13 cellular contexts compared by ENCODE assay signal in the genomic region with DNA sequence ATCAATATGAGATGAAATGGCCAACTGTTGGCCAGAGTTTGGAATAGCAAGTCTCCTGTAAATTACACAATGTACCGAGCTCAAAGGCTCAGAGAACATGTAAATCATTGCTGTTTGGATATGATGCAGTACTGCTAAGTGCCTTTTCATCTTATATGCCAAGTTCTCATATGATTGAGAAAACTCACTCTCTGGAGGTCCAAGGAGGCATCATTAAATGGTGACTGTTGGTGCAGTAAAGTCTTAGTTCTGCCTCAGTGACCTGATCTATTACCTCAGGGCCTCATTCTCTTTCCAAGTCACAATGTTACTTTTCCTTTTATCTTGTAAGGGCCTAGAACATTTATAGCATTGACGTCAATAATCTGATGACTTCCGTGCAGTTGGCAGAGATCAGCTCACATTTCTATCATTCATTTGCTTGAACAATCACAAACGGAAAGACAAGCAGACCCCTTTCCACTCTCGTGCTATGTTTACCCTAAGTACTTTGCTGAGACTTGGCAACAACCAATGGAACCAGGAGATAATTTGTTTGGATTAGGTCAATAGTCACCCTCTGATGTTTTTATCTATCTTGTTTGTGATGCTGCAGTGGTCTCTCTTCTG. TPM values are rescaled to one million over a fixed set of nuclear protein-coding genes. Genes with fewer than 3 reads are reported as not detected.
DNase-seq lines count a peak whose midpoint lies in the region; ATAC-seq and TF ChIP-seq lines count a peak whose summit lies in the region.
"Had no signal": no experiment of that assay in that cellular context is flagged by ENCODE, and none has a peak within 500 bp of the region (broad histone marks: within the 10 kb centered on the region; RNA-seq: fewer than 3 reads in every experiment).

No MANE protein-coding gene starts in this region.

- H3K4me1 ChIP-seq in right lobe of liver, result no peaks in the 10 kb centered on the region
- H3K4me1 ChIP-seq in upper lobe of left lung, result peaks cover 7 to 24% (median 17%) of the 10 kb centered on the region in 4 donors
- peaks cover 0 to 13% of the 10 kb centered on the region in 2 donors for H3K4me1 ChIP-seq in left lung

- CTCF ChIA-PET in activated CD8-positive, alpha-beta T cell treated with anti-CD3 and anti-CD28 coated beads, Interleukin-2, amount 10 ng/mL, durations not matched to agents 7 days and 5 days (lab: Charles Lee), result no interaction called here

- H3K4me3 ChIP-seq in right lobe of liver (no peak overlapping the region), upper lobe of left lung (no peak overlapping the region), left lung (no peak overlapping the region)
- H3K4me3 ChIP-seq: adrenal gland had no signal

- no peaks in the 10 kb centered on the region for H3K27me3 Mint-ChIP-seq in activated CD8-positive, alpha-beta T cell treated with anti-CD3 and anti-CD28 coated beads, Interleukin-2, amount 10 ng/mL, durations not matched to agents 7 days and 5 days (ENCODE audit: low read depth)
- H3K27me3 Mint-ChIP-seq: activated CD8-positive, alpha-beta memory T cell treated with anti-CD3 and anti-CD28 coated beads, Interleukin-2, amount 10 ng/mL, durations not matched to agents 7 days and 5 days had no signal

- H3K36me3 Mint-ChIP-seq in activated CD8-positive, alpha-beta T cell treated with anti-CD3 and anti-CD28 coated beads, Interleukin-2, amount 10 ng/mL, durations not matched to agents 7 days and 5 days (ENCODE audit: low read depth), result no peaks in the 10 kb centered on the region
- H3K36me3 Mint-ChIP-seq: activated CD8-positive, alpha-beta memory T cell treated with anti-CD3 and anti-CD28 coated beads, Interleukin-2, amount 10 ng/mL, durations not matched to agents 7 days and 5 days had no signal

- intact Hi-C loops in right lobe of liver (cut with DNase I), result no loop called here
- intact Hi-C loops in left lung (cut with DNase I), result no loop called here

- TF ChIP-seq CTCF in right lobe of liver (IDR thresholded peaks at IDR 0.05) (peak in 1 of 4 donors; percentile 5), upper lobe of left lung (IDR thresholded peaks at IDR 0.05) (peak in 3 of 6 experiments; percentile 9 to 42 (median 13)), left lung (IDR thresholded peaks at IDR 0.05) (no peak)

- H3K9me3 Mint-ChIP-seq in activated CD8-positive, alpha-beta T cell treated with anti-CD3 and anti-CD28 coated beads, Interleukin-2, amount 10 ng/mL, durations not matched to agents 7 days and 5 days (ENCODE audit: insufficient read depth), result no peaks in the 10 kb centered on the region

- no peaks in the 10 kb centered on the region for H3K4me1 Mint-ChIP-seq in activated CD8-positive, alpha-beta T cell treated with anti-CD3 and anti-CD28 coated beads, Interleukin-2, amount 10 ng/mL, durations not matched to agents 7 days and 5 days (ENCODE audit: low read depth)
- H3K4me1 Mint-ChIP-seq: activated CD8-positive, alpha-beta memory T cell treated with anti-CD3 and anti-CD28 coated beads, Interleukin-2, amount 10 ng/mL, durations not matched to agents 7 days and 5 days had no signal

- 44% methylated on average over 5 of the region's 5 CpGs for whole genome bisulfite sequencing in right lobe of liver (ENCODE audit: insufficient coverage, low coverage, low lambda C conversion rate, missing lambda C conversion rate)
- WGBS in upper lobe of left lung, 2 donors, result 52 to 57% methylated on average over 5 of the region's 5 CpGs

- ATAC-seq in right lobe of liver, result peak; percentile 17 to 64 (median 40)
- ATAC-seq in upper lobe of left lung (ENCODE audit: low FRiP score in 2 of 2), result peak in 1 of 2 donors; percentile 85
- ATAC-seq in left lung, result no peak
- ATAC-seq in activated CD8-positive, alpha-beta T cell treated with anti-CD3 and anti-CD28 coated beads, Interleukin-2, amount 10 ng/mL, durations not matched to agents 7 days and 5 days, result no peak
- ATAC-seq: activated CD8-positive, alpha-beta memory T cell treated with anti-CD3 and anti-CD28 coated beads, Interleukin-2, amount 10 ng/mL, durations not matched to agents 7 days and 5 days had no signal

- POLR2A ChIA-PET in activated CD8-positive, alpha-beta T cell treated with anti-CD3 and anti-CD28 coated beads, Interleukin-2, amount 10 ng/mL, durations not matched to agents 7 days and 5 days (lab: Charles Lee), result no interaction called here

- H3K4me3 Mint-ChIP-seq in activated CD8-positive, alpha-beta T cell treated with anti-CD3 and anti-CD28 coated beads, Interleukin-2, amount 10 ng/mL, durations not matched to agents 7 days and 5 days, result no peak overlapping the region
- H3K4me3 Mint-ChIP-seq: activated CD8-positive, alpha-beta memory T cell treated with anti-CD3 and anti-CD28 coated beads, Interleukin-2, amount 10 ng/mL, durations not matched to agents 7 days and 5 days had no signal

- H3K9me3 ChIP-seq in right lobe of liver (no peaks in the 10 kb centered on the region), upper lobe of left lung (no peaks in the 10 kb centered on the region), left lung (no peaks in the 10 kb centered on the region)
- H3K9me3 ChIP-seq: adrenal gland had no signal

- no peak overlapping the region for H3K27ac ChIP-seq in right lobe of liver
- H3K27ac ChIP-seq in upper lobe of left lung, result peak overlapping the region; percentile 31 to 87 (median 59)
- peak overlapping the region in 1 of 2 donors; percentile 14 for H3K27ac ChIP-seq in left lung

- H3K27me3 ChIP-seq in right lobe of liver (no peaks in the 10 kb centered on the region), upper lobe of left lung (no peaks in the 10 kb centered on the region), left lung (no peaks in the 10 kb centered on the region)
- H3K27me3 ChIP-seq: adrenal gland had no signal

- H3K27ac Mint-ChIP-seq in activated CD8-positive, alpha-beta T cell treated with anti-CD3 and anti-CD28 coated beads, Interleukin-2, amount 10 ng/mL, durations not matched to agents 7 days and 5 days, result no peak overlapping the region
- H3K27ac Mint-ChIP-seq: activated CD8-positive, alpha-beta memory T cell treated with anti-CD3 and anti-CD28 coated beads, Interleukin-2, amount 10 ng/mL, durations not matched to agents 7 days and 5 days had no signal

- TF ChIP-seq POLR2A in right lobe of liver (IDR thresholded peaks at IDR 0.05) (no peak), upper lobe of left lung (IDR thresholded peaks at IDR 0.05) (peak in 1 of 4 donors; percentile 8)

- peak; percentile 49 to 86 (median 69) for TF ChIP-seq EP300 in upper lobe of left lung (IDR thresholded peaks at IDR 0.05)

- DNase-seq in NCI-H1105 treated with DMSO at 0.1 percent for 48 hours (lab: John Stamatoyannopoulos, UW) (peak; percentile 62), NCI-H1105 (lab: John Stamatoyannopoulos, UW) (no peak), dermis blood vessel endothelial cell (peak; percentile 49), right lobe of liver (no peak), upper lobe of left lung (no peak), RPMI8226 (no peak), left lung (no peak)
- no peak for DNase-seq in activated CD8-positive, alpha-beta T cell treated with anti-CD3 and anti-CD28 coated beads, Interleukin-2, amount 10 ng/mL, durations not matched to agents 7 days and 5 days
- DNase-seq: 8988T; activated CD8-positive, alpha-beta memory T cell treated with anti-CD3 and anti-CD28 coated beads, Interleukin-2, amount 10 ng/mL, durations not matched to agents 7 days and 5 days; erythroblast; stimulated activated CD8-positive, alpha-beta memory T cell treated with anti-CD3 and anti-CD28 coated beads, Interleukin-4, amount 100 ng/mL, for 48 hours had no signal

- H3K36me3 ChIP-seq in right lobe of liver, result no peaks in the 10 kb centered on the region
- H3K36me3 ChIP-seq in upper lobe of left lung, result no peaks in the 10 kb centered on the region
- no peaks in the 10 kb centered on the region for H3K36me3 ChIP-seq in left lung
- H3K36me3 ChIP-seq: adrenal gland had no signal

RNA-seq across cellular contexts. Expression of gene PDK4, which starts 32.6 kb away (rescaled TPM):
- 88.9 and 105 TPM in 2 replicates for total RNA-seq in dermis blood vessel endothelial cell
- total RNA-seq in right lobe of liver, result 100 to 1,000 TPM in 1 of 6 experiments, 10 to 100 TPM in 4, 1 to 10 TPM in 1; 7.9 to 109 (median 79.0) TPM
- total RNA-seq in upper lobe of left lung, result 100 to 1,000 TPM; 111 to 427 (median 160) TPM
- total RNA-seq in left lung, result 10 to 100 TPM; 26.0 to 56.6 TPM
- total RNA-seq in activated CD8-positive, alpha-beta T cell treated with anti-CD3 and anti-CD28 coated beads, Interleukin-2, amount 10 ng/mL, durations not matched to agents 7 days and 5 days, result not detected
- total RNA-seq: activated CD8-positive, alpha-beta memory T cell treated with anti-CD3 and anti-CD28 coated beads, Interleukin-2, amount 10 ng/mL, durations not matched to agents 7 days and 5 days had no signal

Comparison
In these comparisons a context has a peak if more than half of its experiments do, and no peak if none do; other contexts are left out.
1. DNase-seq: peak in NCI-H1105 treated with DMSO at 0.1 percent for 48 hours (single experiment) and dermis blood vessel endothelial cell (single experiment); none in NCI-H1105 (single experiment), right lobe of liver (0 of 3), upper lobe of left lung (0 of 2), RPMI8226 (single experiment), left lung (0 of 2) and activated CD8-positive, alpha-beta T cell treated with anti-CD3 and anti-CD28 coated beads, Interleukin-2, amount 10 ng/mL, durations not matched to agents 7 days and 5 days (single experiment).
2. ATAC-seq: peak in right lobe of liver (4 of 4); none in left lung (single experiment) and activated CD8-positive, alpha-beta T cell treated with anti-CD3 and anti-CD28 coated beads, Interleukin-2, amount 10 ng/mL, durations not matched to agents 7 days and 5 days (single experiment).
3. H3K27ac ChIP-seq: peak in upper lobe of left lung (4 of 4); none in right lobe of liver (0 of 3).
4. RNA of gene PDK4, which starts 32.6 kb away (total RNA-seq): 111 to 427 TPM in upper lobe of left lung, 88.9 to 105 TPM in dermis blood vessel endothelial cell, 7.9 to 109 TPM in right lobe of liver and 26.0 to 56.6 TPM in left lung; not detected in activated CD8-positive, alpha-beta T cell treated with anti-CD3 and anti-CD28 coated beads, Interleukin-2, amount 10 ng/mL, durations not matched to agents 7 days and 5 days; every median in the first group is over 4 times any median in the second.